Comparison of ENCODE assay signal across 1 cellular context in the genomic region with DNA sequence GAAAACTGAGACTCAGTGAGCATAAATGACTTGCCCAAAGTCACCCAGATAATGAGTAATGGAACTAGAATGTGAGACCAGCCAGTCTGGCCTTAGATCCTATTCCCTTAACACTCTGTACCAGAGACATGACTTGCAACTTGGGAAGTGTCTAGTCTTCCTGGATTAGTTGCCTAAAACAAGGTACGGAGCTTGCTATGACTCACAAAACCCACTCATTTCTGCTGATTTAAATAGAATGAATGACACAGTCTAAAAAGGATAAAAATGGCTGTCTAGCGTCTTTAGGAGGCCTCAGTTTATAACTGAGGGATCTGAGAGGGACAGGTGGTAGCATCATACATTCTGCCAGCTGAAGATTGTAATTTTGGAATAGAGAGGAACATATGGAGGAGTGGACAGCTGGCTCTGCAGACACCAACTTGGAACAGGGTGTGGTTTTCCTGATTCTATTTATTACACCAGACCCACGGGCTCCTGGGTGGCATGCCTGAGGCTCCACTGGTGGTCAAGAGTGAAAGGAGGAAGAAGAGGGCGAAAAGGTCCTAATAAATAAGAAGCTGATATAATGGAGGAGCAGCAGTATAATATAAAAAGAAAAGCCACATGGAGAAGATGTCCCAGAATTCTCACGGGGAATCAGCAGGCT.
TF ChIP-seq lines count a peak whose summit lies in the region.

No MANE protein-coding gene starts in this region.

TF ChIP-seq in IMR-90, 13 proteins besides CTCF, POLR2A, EP300 and RAD21:
- TF ChIP-seq MAFK (IDR thresholded peaks at IDR 0.05; ENCODE audit: low read depth, low read length) = peak; percentile 64
- no peak for TF ChIP-seq BHLHE40 (IDR thresholded peaks at IDR 0.05; ENCODE audit: low read depth, low read length)
- no peak for TF ChIP-seq ELK1 (IDR thresholded peaks at IDR 0.05; ENCODE audit: borderline replicate concordance, low read depth, low read length)
- peak; percentile 77 for TF ChIP-seq NFE2L2 (IDR thresholded peaks at IDR 0.05; ENCODE audit: low read depth, low read length)
- peak; percentile 67 for TF ChIP-seq FOS (IDR thresholded peaks at IDR 0.05; ENCODE audit: low read depth, low read length)
- peak; percentile 42; the same call in 1 of the 2 replicates for TF ChIP-seq CEBPB (IDR thresholded peaks at IDR 0.05; ENCODE audit: low read depth, low read length)
- TF ChIP-seq SMC3 (IDR thresholded peaks at IDR 0.05; ENCODE audit: low read depth, low read length) = no peak
TF ChIP-seq in IMR-90: peak in this region for 4.
